21 cellular contexts compared by ENCODE assay signal in genomic region chr19:19345232-19345631, GRCh38. TPM values are rescaled to one million over a fixed set of nuclear protein-coding genes. Genes with fewer than 3 reads are reported as not detected.
DNase-seq lines count a peak whose midpoint lies in the region; ATAC-seq and TF ChIP-seq lines count a peak whose summit lies in the region.
"Had no signal": no experiment of that assay in that cellular context is flagged by ENCODE, and none has a peak within 500 bp of the region (broad histone marks: within the 10 kb centered on the region; RNA-seq: fewer than 3 reads in every experiment).

No MANE protein-coding gene starts in this region.

- no peak for ATAC-seq in left lobe of liver
- ATAC-seq in GM21367 (IDR thresholded peaks at IDR 0.05; ENCODE audit: unreplicated experiment) = no peak
- ATAC-seq: A549, GM12878 had no signal

- CTCF ChIA-PET in RWPE1 (lab: Yijun Ruan, JAX) = no interaction called here

- H3K27ac ChIP-seq in RWPE1 (peak overlapping the region; percentile 17; the same call in 1 of the 2 replicates), neuronal stem cell (replicated peaks; ENCODE audit: low read length) (no peak overlapping the region)
- H3K27ac ChIP-seq: A549; BLaER1 treated with 17β-estradiol and CSF1 and Interleukin-3, amounts not matched to agents 10 nM and 100 nM; GM23248 had no signal

- TF ChIP-seq CTCF in RWPE1 (conservative IDR thresholded peaks at IDR 0.05; ENCODE audit: low read depth) = no peak

- H3K36me3 ChIP-seq in neuronal stem cell (replicated peaks in 1 of 2; ENCODE audit: control insufficient read depth in 2 of 2, insufficient read depth in 2 of 2, low read length in 2 of 2) = peaks cover 77 to 92% of the 10 kb centered on the region in 2 donors

- H3K18ac ChIP-seq in neuronal stem cell (ENCODE audit: low read length) = no peak overlapping the region

- WGBS in neuronal stem cell (ENCODE audit: extremely low coverage in 2 of 2, insufficient read length in 2 of 2, insufficient replicate concordance in 1 of 2), 2 donors = no CpG with 5 or more reads among the region's 21 CpGs

- peak overlapping the region; percentile 21 for H3K9ac ChIP-seq in neuronal stem cell (ENCODE audit: low read depth, low read length, poor library complexity)
- H3K9ac ChIP-seq: BLaER1 treated with 17β-estradiol and CSF1 and Interleukin-3, amounts not matched to agents 10 nM and 100 nM; GM23248 had no signal

- H2BK15ac ChIP-seq in neuronal stem cell (ENCODE audit: low read length) = no peak overlapping the region

- H3K4me2 ChIP-seq in neuronal stem cell (ENCODE audit: insufficient read depth, low read length, poor library complexity, severe bottlenecking) = no peak overlapping the region
- H3K4me2 ChIP-seq: A549; BLaER1 treated with 17β-estradiol and CSF1 and Interleukin-3, amounts not matched to agents 10 nM and 100 nM had no signal

- DNase-seq in Caki2 (ENCODE audit: low read depth) (peak; percentile 63), RWPE1 (ENCODE audit: low spot score) (no peak), neuronal stem cell (ENCODE audit: low spot score) (no peak), left lobe of liver (ENCODE audit: low spot score) (no peak), DMS153 treated with DMSO at 0.1 percent for 48 hours (lab: John Stamatoyannopoulos, UW; ENCODE audit: unreplicated experiment) (no peak)
- DNase-seq: 8988T; ACHN; AML-193; BE2C; Calu3; CD4-positive, alpha-beta T cell; CD8-positive, alpha-beta memory T cell; EL; GDM1; GM23248; H7; HCEC 1CT had no signal

- no peak overlapping the region for H3K4me3 ChIP-seq in neuronal stem cell (ENCODE audit: low read length in 2 of 2)
- H3K4me3 ChIP-seq: A549; BLaER1 treated with 17β-estradiol and CSF1 and Interleukin-3, amounts not matched to agents 10 nM and 100 nM; GM12878; GM23248 had no signal

- no peaks in the 10 kb centered on the region for H3K27me3 ChIP-seq in neuronal stem cell (ENCODE audit: control insufficient read depth in 3 of 3, insufficient read depth in 3 of 3, low read depth in 1 of 3, low read length in 3 of 3)
- H3K27me3 ChIP-seq: BE2C; BLaER1 treated with 17β-estradiol and CSF1 and Interleukin-3, amounts not matched to agents 10 nM and 100 nM had no signal

- H3K9me3 ChIP-seq in neuronal stem cell (replicated peaks in 1 of 2; ENCODE audit: control insufficient read depth in 2 of 2, insufficient read depth in 1 of 2, low read depth in 1 of 2, low read length in 2 of 2) = no peaks in the 10 kb centered on the region
- H3K9me3 ChIP-seq: A549; BE2C; BLaER1 treated with 17β-estradiol and CSF1 and Interleukin-3, amounts not matched to agents 10 nM and 100 nM had no signal

- H2BK12ac ChIP-seq in neuronal stem cell (ENCODE audit: low read length) = no peak overlapping the region

- no peaks in the 10 kb centered on the region for H3K4me1 ChIP-seq in neuronal stem cell (ENCODE audit: control insufficient read depth in 2 of 2, insufficient read depth in 1 of 2, low read depth in 1 of 2, low read length in 2 of 2)
- H3K4me1 ChIP-seq: A549; BE2C; BLaER1 treated with 17β-estradiol and CSF1 and Interleukin-3, amounts not matched to agents 10 nM and 100 nM had no signal

- peaks cover 8% of the 10 kb centered on the region for H3K79me1 ChIP-seq in neuronal stem cell (ENCODE audit: low read depth, low read length)

- H2AFZ ChIP-seq in neuronal stem cell (ENCODE audit: low read length) = no peak overlapping the region
- H2AFZ ChIP-seq: GM23248 had no signal

- no peak overlapping the region for H2BK120ac ChIP-seq in neuronal stem cell (ENCODE audit: low read depth, low read length)

- H3K23ac ChIP-seq in neuronal stem cell (ENCODE audit: low read depth, low read length, poor library complexity) = peak overlapping the region; percentile 31

- H3K14ac ChIP-seq in neuronal stem cell (ENCODE audit: low read length) = no peak overlapping the region

- POLR2A ChIA-PET in RWPE1 (lab: Yijun Ruan, JAX; ENCODE audit: low non-redundant PET) = no interaction called here

- no peak overlapping the region for H2AK5ac ChIP-seq in neuronal stem cell (ENCODE audit: low read depth, low read length)

- in situ Hi-C loops in Caki2 (cut with HindIII; ENCODE audit: low pct_unique_long_range_greater_than_20kb, low sequenced_read_pairs) = no loop called here

- no peak overlapping the region for H3K4ac ChIP-seq in neuronal stem cell (ENCODE audit: low read length)

- H2BK5ac ChIP-seq in neuronal stem cell (ENCODE audit: low read length) = peak overlapping the region; percentile 75

- H4K8ac ChIP-seq in neuronal stem cell (ENCODE audit: low read depth, low read length) = no peak overlapping the region

- no peak overlapping the region for H4K91ac ChIP-seq in neuronal stem cell (ENCODE audit: low read depth, low read length, poor library complexity)

RNA-seq across cellular contexts. Expression of gene MAU2, which starts 24.6 kb away (rescaled TPM):
- 13.0 and 36.3 TPM in 2 replicates for total RNA-seq in Caki2 (2014; rRNA removed; shearing (Covaris generic); ENCODE audit: low replicate concordance)
- polyA plus RNA-seq in neuronal stem cell (2013, experiment 1 of 2) = 17.0 TPM
- polyA plus RNA-seq in neuronal stem cell (2013, experiment 2 of 2) = 17.6 TPM
- total RNA-seq in left lobe of liver = 24.7 TPM

RNA-seq across cellular contexts. Expression of gene SUGP1, which starts 24.9 kb away (rescaled TPM):
- 19.2 and 30.8 TPM in 2 replicates for total RNA-seq in Caki2 (2014; rRNA removed; shearing (Covaris generic); ENCODE audit: low replicate concordance)
- 53.3 TPM for polyA plus RNA-seq in neuronal stem cell (2013, experiment 1 of 2)
- polyA plus RNA-seq in neuronal stem cell (2013, experiment 2 of 2) = 55.9 TPM
- 28.6 TPM for total RNA-seq in left lobe of liver
